ENCODE assay signal across 8 cellular contexts in genomic region chr17:7214300-7215135, GRCh38. TPM values are rescaled to one million over a fixed set of nuclear protein-coding genes. Genes with fewer than 3 reads are reported as not detected.
A peak's percentile ranks its signal among the peaks of the same experiment; 100 is the strongest.
DNase-seq lines count a peak whose midpoint lies in the region; ATAC-seq, FAIRE-seq and TF ChIP-seq lines count a peak whose summit lies in the region.

No MANE protein-coding gene starts in this region.

- TF ChIP-seq CTCF in progenitor cell of endocrine pancreas (IDR thresholded peaks at IDR 0.05; ENCODE audit: unreplicated experiment) (peak; percentile 74), upper lobe of right lung (IDR thresholded peaks at IDR 0.05) (peak; percentile 52)

- no peak for TF ChIP-seq POLR2A in GM12891 (IDR thresholded peaks at IDR 0.05; ENCODE audit: low read depth, low read length)

- peak overlapping the region; percentile 73 for H3K27ac ChIP-seq in upper lobe of right lung

- CTCF ChIA-PET in T-cell (lab: Charles Lee) = interaction anchor here (0.6 to 1.2 kb wide), 6 partner anchors 9 to 1191 kb away, joined by 3 to 5 read pairs (median 4); partner anchors contain the start of genes GABARAP (in 1 of the 2) and PHF23 (in 1 of the 2)

- POLR2A ChIA-PET in T-cell (lab: Charles Lee) = interaction anchor here in 1 of 2 donors (0.7 kb wide), 1 partner anchor 27 kb away, joined by 4 read pairs; no protein-coding TSS in a partner anchor

- intact Hi-C loops in left cardiac atrium (cut with DNase I) (no loop called here), upper lobe of right lung (cut with DNase I) (no loop called here)

- DNase-seq in GM12891 (ENCODE audit: insufficient read length, low spot score) (peak; percentile 96), NCI-H146 treated with DMSO at 0.1 percent for 48 hours (lab: John Stamatoyannopoulos, UW; ENCODE audit: unreplicated experiment) (peak; percentile 94), T-cell (peak; percentile 89 to 100 (median 96)), amniotic epithelial cell (ENCODE audit: low read depth) (peak; percentile 95), left cardiac atrium (peak; percentile 99), progenitor cell of endocrine pancreas (ENCODE audit: low spot score, unreplicated experiment) (peak; percentile 99), upper lobe of right lung (peak; percentile 100)

- peak overlapping the region; percentile 66 for H3K4me3 ChIP-seq in upper lobe of right lung

- H3K4me1 Mint-ChIP-seq in T-cell = peaks cover 62 to 67% (median 64%) of the 10 kb centered on the region in 3 donors
- peaks cover 40% of the 10 kb centered on the region for H3K4me1 Mint-ChIP-seq in progenitor cell of endocrine pancreas (ENCODE audit: low read depth)

- H3K27ac Mint-ChIP-seq in T-cell (peak overlapping the region; percentile 95 to 99), progenitor cell of endocrine pancreas (peak overlapping the region; percentile 96)

- peaks cover 45% of the 10 kb centered on the region for H3K4me1 ChIP-seq in upper lobe of right lung

- peak; percentile 100 for FAIRE-seq in GM12891 (lab: Jason Lieb, UNC)

- H3K36me3 ChIP-seq in upper lobe of right lung = no peaks in the 10 kb centered on the region

- H3K36me3 Mint-ChIP-seq in T-cell = no peaks in the 10 kb centered on the region
- H3K36me3 Mint-ChIP-seq in progenitor cell of endocrine pancreas (ENCODE audit: insufficient read depth) = no peaks in the 10 kb centered on the region

- peaks cover 0 to 5% of the 10 kb centered on the region in 2 donors for H3K27me3 Mint-ChIP-seq in T-cell
- H3K27me3 Mint-ChIP-seq in progenitor cell of endocrine pancreas = no peaks in the 10 kb centered on the region

- no peaks in the 10 kb centered on the region for H3K9me3 ChIP-seq in upper lobe of right lung

- H3K9me3 Mint-ChIP-seq in T-cell (no peaks in the 10 kb centered on the region), progenitor cell of endocrine pancreas (ENCODE audit: low read depth) (no peaks in the 10 kb centered on the region)

- no peaks in the 10 kb centered on the region for H3K27me3 ChIP-seq in upper lobe of right lung

- peak; percentile 68 for ATAC-seq in HG02884 (IDR thresholded peaks at IDR 0.05; ENCODE audit: unreplicated experiment)
- ATAC-seq in T-cell (replicated peaks in 1 of 4) = peak; percentile 78 to 81 (median 80)
- ATAC-seq in left cardiac atrium = peak; percentile 91
- ATAC-seq in upper lobe of right lung = peak; percentile 93

- H3K4me3 Mint-ChIP-seq in T-cell = peak overlapping the region; percentile 86 to 92 (median 88)
- H3K4me3 Mint-ChIP-seq in progenitor cell of endocrine pancreas (ENCODE audit: low read depth) = peak overlapping the region; percentile 78

TF ChIP-seq in GM12891, 5 proteins besides CTCF, POLR2A, EP300 and RAD21:
- TF ChIP-seq PAX5 (IDR thresholded peaks at IDR 0.05; ENCODE audit: insufficient read depth, low read length, severe bottlenecking) (no peak), POU2F2 (IDR thresholded peaks at IDR 0.05; ENCODE audit: low read depth, low read length) (peak; percentile 31; the same call in 1 of the 2 replicates), SPI1 (IDR thresholded peaks at IDR 0.05; ENCODE audit: low read depth, low read length) (0 out of 2 replicates have a peak, but pooled peaks have one; percentile 15), TAF1 (IDR thresholded peaks at IDR 0.05; ENCODE audit: low read depth, low read length) (no peak), POLR2AphosphoS5 (IDR thresholded peaks at IDR 0.05; ENCODE audit: low read depth, low read length) (no peak)

RNA-seq across cellular contexts. Expression of gene DLG4, which starts 5.1 kb away (rescaled TPM):
- polyA plus RNA-seq in GM12891 (2012; ENCODE audit: low read depth, missing spikeins) = 8.3 TPM
- total RNA-seq in T-cell (10 to 100 TPM in 2 of 5 donors, 1 to 10 TPM in 3; 8.1 to 13.6 (median 9.3) TPM), left cardiac atrium (10 to 100 TPM; 21.3 to 22.9 TPM), progenitor cell of endocrine pancreas (46.3 and 48.6 TPM in 2 replicates), upper lobe of right lung (30.7 TPM)

RNA-seq across cellular contexts. Expression of gene ACADVL, which starts 5.2 kb away (rescaled TPM):
- polyA plus RNA-seq in GM12891 (2012; ENCODE audit: low read depth, missing spikeins) = 318 TPM
- total RNA-seq in T-cell (100 to 1,000 TPM; 275 to 424 (median 385) TPM), left cardiac atrium (1,000 to 10,000 TPM in 1 of 2 donors, 100 to 1,000 TPM in 1; 891 to 1,101 TPM), progenitor cell of endocrine pancreas (653 and 693 TPM in 2 replicates), upper lobe of right lung (544 TPM)

RNA-seq across cellular contexts. Expression of gene DVL2, which starts 19.8 kb away (rescaled TPM):
- polyA plus RNA-seq in GM12891 (2012; ENCODE audit: low read depth, missing spikeins) = 24.0 TPM
- 10 to 100 TPM; 48.2 to 76.3 (median 70.4) TPM for total RNA-seq in T-cell
- total RNA-seq in left cardiac atrium = 10 to 100 TPM; 22.5 to 23.8 TPM
- total RNA-seq in progenitor cell of endocrine pancreas = 104 TPM in 2 replicates
- 41.0 TPM for total RNA-seq in upper lobe of right lung

RNA-seq across cellular contexts. Expression of gene PHF23, which starts 24.7 kb away (rescaled TPM):
- polyA plus RNA-seq in GM12891 (2012; ENCODE audit: low read depth, missing spikeins) = 23.0 TPM
- total RNA-seq in T-cell = 10 to 100 TPM; 13.3 to 51.6 (median 43.5) TPM
- total RNA-seq in left cardiac atrium = 10 to 100 TPM; 18.5 to 27.5 TPM
- 66.9 and 73.7 TPM in 2 replicates for total RNA-seq in progenitor cell of endocrine pancreas
- 36.9 TPM for total RNA-seq in upper lobe of right lung

RNA-seq across cellular contexts. Expression of gene GABARAP, which starts 27.7 kb away (rescaled TPM):
- 366 TPM for polyA plus RNA-seq in GM12891 (2012; ENCODE audit: low read depth, missing spikeins)
- total RNA-seq in T-cell = 100 to 1,000 TPM; 197 to 278 (median 276) TPM
- 100 to 1,000 TPM; 459 to 475 TPM for total RNA-seq in left cardiac atrium
- total RNA-seq in progenitor cell of endocrine pancreas = 447 and 466 TPM in 2 replicates
- 547 TPM for total RNA-seq in upper lobe of right lung

Comparison
In these comparisons a context has a peak if more than half of its experiments do, and no peak if none do; other contexts are left out.
1. Peak in every context shown above with its lines: DNase-seq, ATAC-seq, H3K4me3 ChIP-seq and H3K27ac ChIP-seq.